ENCODE assay signal across 20 cellular contexts in genomic region chr5:5466227-5466626, GRCh38. TPM values are rescaled to one million over a fixed set of nuclear protein-coding genes. Genes with fewer than 3 reads are reported as not detected.
DNase-seq lines count a peak whose midpoint lies in the region; ATAC-seq and TF ChIP-seq lines count a peak whose summit lies in the region.
"Had no signal": no experiment of that assay in that cellular context is flagged by ENCODE, and none has a peak within 500 bp of the region (broad histone marks: within the 10 kb centered on the region; RNA-seq: fewer than 3 reads in every experiment).

No MANE protein-coding gene starts in this region.

- H3K23ac ChIP-seq in mesendoderm (ENCODE audit: low read length): no peak overlapping the region

- H3K4me1 ChIP-seq in mesendoderm (ENCODE audit: control insufficient read depth, low read depth, low read length): no peaks in the 10 kb centered on the region
- H3K4me1 ChIP-seq: BLaER1 treated with 17β-estradiol and CSF1 and Interleukin-3, amounts not matched to agents 10 nM and 100 nM; SJCRH30 had no signal

- H2BK15ac ChIP-seq in mesendoderm (replicated peaks; ENCODE audit: low read depth): no peak overlapping the region

- no peaks in the 10 kb centered on the region for H3K79me2 ChIP-seq in mesendoderm (ENCODE audit: control insufficient read depth, insufficient read depth, low read length)

- H3K18ac ChIP-seq in mesendoderm (ENCODE audit: low read length): no peak overlapping the region

- H3K4me3 Mint-ChIP-seq in type B pancreatic cell: no peak overlapping the region
- H3K4me3 Mint-ChIP-seq: CD8-positive, alpha-beta T cell had no signal

- no CpG with 5 or more reads among the region's 5 CpGs for WGBS in mesendoderm (ENCODE audit: extremely low coverage, insufficient coverage, low lambda C conversion rate)

- H3K27ac Mint-ChIP-seq in type B pancreatic cell: no peak overlapping the region
- H3K27ac Mint-ChIP-seq: CD8-positive, alpha-beta T cell had no signal

- no peak overlapping the region for H2BK120ac ChIP-seq in mesendoderm (ENCODE audit: low read depth, low read length)

- H3K9ac ChIP-seq in mesendoderm (ENCODE audit: low read length): no peak overlapping the region
- H3K9ac ChIP-seq: BLaER1 treated with 17β-estradiol and CSF1 and Interleukin-3, amounts not matched to agents 10 nM and 100 nM had no signal

- H4K5ac ChIP-seq in mesendoderm (ENCODE audit: low read length): no peak overlapping the region

- DNase-seq in LNCaP clone FGC (ENCODE audit: low read depth) (no peak), mesendoderm (peak; percentile 15), type B pancreatic cell (ENCODE audit: extremely low spot score, unreplicated experiment) (no peak), GM10266 (ENCODE audit: extremely low spot score) (no peak), H4 (ENCODE audit: low spot score) (no peak)
- DNase-seq: CD8-positive, alpha-beta T cell; DND-41; MM.1S; NCI-H1092; NCI-H1436; NCI-H187 treated with DMSO at 0.1 percent for 48 hours; NCI-H2227 treated with DMSO at 0.1 percent for 48 hours; NCI-H510A; NK-92 treated with Interleukin-12 subunit alpha and Interleukin-12 subunit beta, amount 100 ng/mL, for 24 hours; SJCRH30 had no signal

- H3K56ac ChIP-seq in mesendoderm (ENCODE audit: low read length): no peak overlapping the region

- H3K36me3 ChIP-seq in mesendoderm (ENCODE audit: control insufficient read depth, insufficient read depth, low read length): peaks cover 5% of the 10 kb centered on the region

- no peaks in the 10 kb centered on the region for H3K27me3 ChIP-seq in mesendoderm (ENCODE audit: insufficient read depth, low read length, poor library complexity)
- H3K27me3 ChIP-seq: BLaER1 treated with 17β-estradiol and CSF1 and Interleukin-3, amounts not matched to agents 10 nM and 100 nM; SJCRH30 had no signal

- no peaks in the 10 kb centered on the region for H3K9me3 Mint-ChIP-seq in type B pancreatic cell
- H3K9me3 Mint-ChIP-seq: CD8-positive, alpha-beta T cell had no signal

- H3K4me2 ChIP-seq in mesendoderm (ENCODE audit: low read length): no peak overlapping the region
- H3K4me2 ChIP-seq: BLaER1 treated with 17β-estradiol and CSF1 and Interleukin-3, amounts not matched to agents 10 nM and 100 nM had no signal

- no peaks in the 10 kb centered on the region for H3K27me3 Mint-ChIP-seq in type B pancreatic cell

- H3K36me3 Mint-ChIP-seq in type B pancreatic cell: peaks cover 20% of the 10 kb centered on the region

- H3K4me1 Mint-ChIP-seq in type B pancreatic cell (ENCODE audit: unreplicated experiment): no peaks in the 10 kb centered on the region

- peak; percentile 23; the same call in 1 of the 2 replicates for TF ChIP-seq CTCF in LNCaP clone FGC (IDR thresholded peaks at IDR 0.05; ENCODE audit: control insufficient read depth, extremely low read depth, insufficient read depth)
- TF ChIP-seq CTCF in VCaP (conservative IDR thresholded peaks at IDR 0.05): peak; percentile 58
- peak; percentile 40 for TF ChIP-seq CTCF in type B pancreatic cell (conservative IDR thresholded peaks at IDR 0.05)
- TF ChIP-seq CTCF in GM10266 (IDR thresholded peaks at IDR 0.05; ENCODE audit: control insufficient read depth, insufficient read depth, low read depth, missing control alignments): no peak

- H2BK5ac ChIP-seq in mesendoderm (ENCODE audit: low read length): no peak overlapping the region

- H3K4me3 ChIP-seq in LNCaP clone FGC (ENCODE audit: low read depth, low read length): no peak overlapping the region
- H3K4me3 ChIP-seq in mesendoderm (ENCODE audit: low read length): no peak overlapping the region
- H3K4me3 ChIP-seq: BLaER1 treated with 17β-estradiol and CSF1 and Interleukin-3, amounts not matched to agents 10 nM and 100 nM; K562; SJCRH30 had no signal

- H3K27ac ChIP-seq in VCaP (no peak overlapping the region), mesendoderm (ENCODE audit: low read depth, low read length) (no peak overlapping the region)
- H3K27ac ChIP-seq: BLaER1 treated with 17β-estradiol and CSF1 and Interleukin-3, amounts not matched to agents 10 nM and 100 nM; SJCRH30 had no signal

- H2AK5ac ChIP-seq in mesendoderm (ENCODE audit: low read length): no peak overlapping the region

- no peak for ATAC-seq in GM21528 (IDR thresholded peaks at IDR 0.05; ENCODE audit: low FRiP score, unreplicated experiment)
- ATAC-seq: CD8-positive, alpha-beta T cell; HepG2; K562 had no signal

- H3K4ac ChIP-seq in mesendoderm (ENCODE audit: low read depth, low read length): no peak overlapping the region

- H4K8ac ChIP-seq in mesendoderm (ENCODE audit: low read depth, low read length): no peak overlapping the region

- no peaks in the 10 kb centered on the region for H3K79me1 ChIP-seq in mesendoderm (ENCODE audit: low read length)

RNA-seq across cellular contexts. Expression of gene ICE1, which starts 43.8 kb away (rescaled TPM):
- polyA plus RNA-seq in mesendoderm (2013, experiment 1 of 2): 26.4 TPM
- polyA plus RNA-seq in mesendoderm (2013, experiment 2 of 2): 26.6 TPM
- total RNA-seq in type B pancreatic cell (ENCODE audit: low replicate concordance): 32.0 and 37.8 TPM in 2 replicates
- 14.1 and 19.1 TPM in 2 replicates for total RNA-seq in H4 (2014; rRNA removed; shearing (Covaris generic))
